ENCODE assay signal across 21 cellular contexts in the genomic region with DNA sequence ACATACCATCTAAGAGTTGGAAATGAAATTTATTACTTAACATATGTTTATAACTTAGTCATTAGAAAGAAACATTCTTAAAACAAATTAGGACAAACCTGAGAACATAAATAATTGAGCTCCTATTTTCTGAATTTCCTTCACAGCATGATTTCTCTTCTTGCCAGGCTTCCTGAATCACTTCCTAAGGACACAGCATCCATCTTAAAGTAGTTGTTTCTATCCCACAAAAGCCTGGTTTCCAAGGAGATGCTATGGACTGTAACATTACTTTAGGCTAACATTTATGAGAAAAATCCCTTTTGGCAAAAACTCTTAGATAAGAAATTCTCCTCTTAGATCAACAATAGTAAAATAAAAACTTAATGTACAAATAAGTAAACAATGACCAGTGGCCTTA.
DNase-seq lines count a peak whose midpoint lies in the region; ATAC-seq and TF ChIP-seq lines count a peak whose summit lies in the region.
"Had no signal": no experiment of that assay in that cellular context is flagged by ENCODE, and none has a peak within 500 bp of the region (broad histone marks: within the 10 kb centered on the region; RNA-seq: fewer than 3 reads in every experiment).

No MANE protein-coding gene starts in this region.

- no peak for ATAC-seq in naive thymus-derived CD4-positive, alpha-beta T cell
- ATAC-seq in Right ventricle myocardium inferior: no peak
- ATAC-seq: A549 had no signal

- no peaks in the 10 kb centered on the region for H3K36me3 Mint-ChIP-seq in neural progenitor cell
- peaks cover 0 to 4% (median 0%) of the 10 kb centered on the region in 5 donors for H3K36me3 Mint-ChIP-seq in naive thymus-derived CD4-positive, alpha-beta T cell

- H4K20me1 ChIP-seq in neural progenitor cell (ENCODE audit: low read depth): peaks cover 15% of the 10 kb centered on the region

- H3K4me3 Mint-ChIP-seq in neural progenitor cell: no peak overlapping the region
- H3K4me3 Mint-ChIP-seq in naive thymus-derived CD4-positive, alpha-beta T cell: no peak overlapping the region

- peaks cover 7% of the 10 kb centered on the region for H3K4me1 ChIP-seq in neural progenitor cell
- no peaks in the 10 kb centered on the region for H3K4me1 ChIP-seq in naive thymus-derived CD4-positive, alpha-beta T cell (ENCODE audit: control insufficient read depth in 2 of 2, insufficient read depth in 2 of 2, low read length in 2 of 2)
- H3K4me1 ChIP-seq: A549, Peyer's patch had no signal

- no peak overlapping the region for H3K9ac ChIP-seq in neural progenitor cell

- CTCF ChIA-PET in naive thymus-derived CD4-positive, alpha-beta T cell (lab: Charles Lee): interaction anchor here (0.5 to 1.3 kb wide), 2 partner anchors 186 to 223 kb away, joined by 3 read pairs; no protein-coding TSS in a partner anchor

- POLR2A ChIA-PET in naive thymus-derived CD4-positive, alpha-beta T cell (lab: Charles Lee): no interaction called here

- H3K27ac Mint-ChIP-seq in neural progenitor cell: peak overlapping the region; percentile 96
- H3K27ac Mint-ChIP-seq in naive thymus-derived CD4-positive, alpha-beta T cell: no peak overlapping the region

- peak; percentile 24 for DNase-seq in EH (ENCODE audit: low read depth)
- peak; percentile 41 for DNase-seq in astrocyte of the cerebellum (ENCODE audit: low read depth)
- DNase-seq in fibroblast of pulmonary artery (ENCODE audit: low read depth): peak; percentile 31
- DNase-seq in neural progenitor cell (ENCODE audit: low spot score): no peak
- no peak for DNase-seq in LoVo (ENCODE audit: low spot score)
- DNase-seq in naive thymus-derived CD4-positive, alpha-beta T cell: no peak
- no peak for DNase-seq in Right ventricle myocardium inferior (ENCODE audit: missing footprints)
- no peak for DNase-seq in NCI-H2081 treated with DMSO at 0.1 percent for 48 hours (lab: John Stamatoyannopoulos, UW)
- DNase-seq: AML-193, GDM1, HCEC 1CT, KG1, MG63, NCI-H1092 treated with DMSO at 0.1 percent for 48 hours, NCI-H1694 treated with DMSO at 0.1 percent for 48 hours, NCI-H2171 treated with DMSO at 0.1 percent for 48 hours, NCI-H510A treated with DMSO at 0.1 percent for 48 hours, Peyer's patch, SHP77 had no signal

- H3K27ac ChIP-seq in neural progenitor cell: peak overlapping the region; percentile 44
- no peak overlapping the region for H3K27ac ChIP-seq in naive thymus-derived CD4-positive, alpha-beta T cell (ENCODE audit: low read depth, low read length)
- H3K27ac ChIP-seq: A549, HL-60, Peyer's patch had no signal

- H3K9me3 ChIP-seq in neural progenitor cell (ENCODE audit: low read depth): no peaks in the 10 kb centered on the region
- no peaks in the 10 kb centered on the region for H3K9me3 ChIP-seq in naive thymus-derived CD4-positive, alpha-beta T cell (ENCODE audit: control insufficient read depth in 2 of 3, low read length in 3 of 3)
- H3K9me3 ChIP-seq: A549, MG63, Peyer's patch had no signal

- H3K27me3 Mint-ChIP-seq in neural progenitor cell (ENCODE audit: insufficient read depth, low read depth): no peaks in the 10 kb centered on the region
- H3K27me3 Mint-ChIP-seq in naive thymus-derived CD4-positive, alpha-beta T cell: peaks cover 35 to 63% (median 45%) of the 10 kb centered on the region in 5 donors

- H3K4me1 Mint-ChIP-seq in neural progenitor cell: peaks cover 45% of the 10 kb centered on the region
- no peaks in the 10 kb centered on the region for H3K4me1 Mint-ChIP-seq in naive thymus-derived CD4-positive, alpha-beta T cell

- no peak overlapping the region for H2AFZ ChIP-seq in neural progenitor cell (replicated peaks)

- no peaks in the 10 kb centered on the region for H3K36me3 ChIP-seq in neural progenitor cell
- H3K36me3 ChIP-seq in naive thymus-derived CD4-positive, alpha-beta T cell (ENCODE audit: control insufficient read depth in 2 of 3, insufficient read depth in 3 of 3, low read length in 3 of 3): no peaks in the 10 kb centered on the region
- H3K36me3 ChIP-seq: MG63, Peyer's patch had no signal

- H3K4me2 ChIP-seq in neural progenitor cell: no peak overlapping the region
- H3K4me2 ChIP-seq: A549 had no signal

- H3F3A ChIP-seq in neural progenitor cell (ENCODE audit: low read depth): peaks cover 8% of the 10 kb centered on the region

- TF ChIP-seq CTCF in astrocyte of the cerebellum (IDR thresholded peaks at IDR 0.05; ENCODE audit: low read depth, low read length, missing control alignments): no peak
- no peak for TF ChIP-seq CTCF in fibroblast of pulmonary artery (IDR thresholded peaks at IDR 0.05; ENCODE audit: low read length, missing control alignments)
- TF ChIP-seq CTCF in neural progenitor cell (IDR thresholded peaks at IDR 0.05): no peak

- in situ Hi-C loops in astrocyte of the cerebellum (cut with HindIII; ENCODE audit: low sequenced_read_pairs): loop anchor here (25.0 kb wide), 1 partner anchor 632 kb away; no protein-coding TSS in a partner anchor

- H3K9me3 Mint-ChIP-seq in neural progenitor cell: no peaks in the 10 kb centered on the region
- H3K9me3 Mint-ChIP-seq in naive thymus-derived CD4-positive, alpha-beta T cell: no peaks in the 10 kb centered on the region

- intact Hi-C loops in naive thymus-derived CD4-positive, alpha-beta T cell (cut with micrococcal nuclease): no loop called here
- intact Hi-C loops in Right ventricle myocardium inferior (cut with DNase I): loop anchor here (10.0 kb wide), 1 partner anchor 440 kb away; no protein-coding TSS in a partner anchor

- H3K4me3 ChIP-seq in astrocyte of the cerebellum (ENCODE audit: low read depth, low read length): no peak overlapping the region
- H3K4me3 ChIP-seq in fibroblast of pulmonary artery (replicated peaks; ENCODE audit: low read depth, low read length): no peak overlapping the region
- no peak overlapping the region for H3K4me3 ChIP-seq in neural progenitor cell
- H3K4me3 ChIP-seq in naive thymus-derived CD4-positive, alpha-beta T cell (ENCODE audit: low read length): no peak overlapping the region
- H3K4me3 ChIP-seq: A549, MG63, Peyer's patch had no signal

- no peaks in the 10 kb centered on the region for H3K27me3 ChIP-seq in neural progenitor cell
- H3K27me3 ChIP-seq in naive thymus-derived CD4-positive, alpha-beta T cell (ENCODE audit: control insufficient read depth in 2 of 2, insufficient read depth in 2 of 2, low read length in 2 of 2): peaks cover 0 to 7% of the 10 kb centered on the region in 2 donors
- H3K27me3 ChIP-seq: MG63, Peyer's patch had no signal

- H3K79me2 ChIP-seq in neural progenitor cell (ENCODE audit: low read depth): peaks cover 35% of the 10 kb centered on the region

Comparison
In these comparisons a context has a peak if more than half of its experiments do, and no peak if none do; other contexts are left out.
1. DNase-seq: peak in EH (single experiment), astrocyte of the cerebellum (single experiment) and fibroblast of pulmonary artery (single experiment); none in neural progenitor cell (single experiment), LoVo (single experiment), naive thymus-derived CD4-positive, alpha-beta T cell (0 of 9), Right ventricle myocardium inferior (single experiment) and NCI-H2081 treated with DMSO at 0.1 percent for 48 hours (single experiment).